ENCODE assay signal across 23 cellular contexts in the genomic region with DNA sequence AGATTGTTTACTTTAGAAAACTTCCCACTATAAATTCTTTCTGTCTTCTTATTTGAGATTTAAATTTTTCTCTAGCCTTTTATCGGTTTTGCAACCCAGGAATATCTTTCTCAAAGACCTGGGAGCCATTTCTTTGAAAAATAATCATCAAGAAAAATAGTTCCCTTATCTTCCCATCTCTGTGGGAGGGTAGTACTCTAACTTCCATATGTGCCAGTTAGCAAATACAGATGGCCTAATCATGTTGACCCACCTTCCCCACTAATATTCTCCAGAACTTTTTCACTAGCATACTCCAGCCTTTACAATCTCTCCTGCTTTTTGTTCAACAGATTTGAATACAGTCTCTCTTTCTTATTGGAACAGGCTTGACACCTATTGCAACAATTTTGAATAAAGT. TPM values are rescaled to one million over a fixed set of nuclear protein-coding genes. Genes with fewer than 3 reads are reported as not detected.
DNase-seq lines count a peak whose midpoint lies in the region; ATAC-seq, FAIRE-seq and TF ChIP-seq lines count a peak whose summit lies in the region.
"Had no signal": no experiment of that assay in that cellular context is flagged by ENCODE, and none has a peak within 500 bp of the region (broad histone marks: within the 10 kb centered on the region; RNA-seq: fewer than 3 reads in every experiment).

No MANE protein-coding gene starts in this region.

- H3K4me1 ChIP-seq in A549, result no peaks in the 10 kb centered on the region
- H3K4me1 ChIP-seq: gastroesophageal sphincter had no signal

- no peak overlapping the region for H3K4me3 ChIP-seq in A549
- H3K4me3 ChIP-seq: gastroesophageal sphincter, lung, ovary had no signal

- no peak overlapping the region for H3K4me2 ChIP-seq in A549

- H3K27ac Mint-ChIP-seq in T-cell, result peak overlapping the region; percentile 74 to 95
- H3K27ac Mint-ChIP-seq in dendritic cell treated with granulocyte-macrophage colony-stimulating factor and Interleukin-4, amounts not matched to agents 40 ng/mL and 50 ng/mL, for 4 days, result peak overlapping the region; percentile 77
- H3K27ac Mint-ChIP-seq in type B pancreatic cell, result no peak overlapping the region

- H3K36me3 Mint-ChIP-seq in T-cell, result peaks cover 6% of the 10 kb centered on the region
- H3K36me3 Mint-ChIP-seq in dendritic cell treated with granulocyte-macrophage colony-stimulating factor and Interleukin-4, amounts not matched to agents 40 ng/mL and 50 ng/mL, for 4 days (ENCODE audit: low read depth), result peaks cover 9% of the 10 kb centered on the region
- H3K36me3 Mint-ChIP-seq in type B pancreatic cell, result peaks cover 35% of the 10 kb centered on the region

- CTCF ChIA-PET in A549 (lab: Yijun Ruan, JAX) (interaction anchor here (0.6 to 7.9 kb wide), 10 partner anchors 8 to 124 kb away, joined by 3 to 67 read pairs (median 4); no protein-coding TSS in a partner anchor), T-cell (lab: Charles Lee) (interaction anchor here (0.5 to 5.2 kb wide), 19 partner anchors 11 to 166 kb away, joined by 3 to 41 read pairs (median 4); no protein-coding TSS in a partner anchor)

- no peak overlapping the region for H3K27ac ChIP-seq in A549
- H3K27ac ChIP-seq: gastroesophageal sphincter, ovary had no signal

- peak overlapping the region in 1 of 3 donors; percentile 41 for H3K4me3 Mint-ChIP-seq in T-cell
- H3K4me3 Mint-ChIP-seq in dendritic cell treated with granulocyte-macrophage colony-stimulating factor and Interleukin-4, amounts not matched to agents 40 ng/mL and 50 ng/mL, for 4 days, result no peak overlapping the region
- H3K4me3 Mint-ChIP-seq in type B pancreatic cell, result no peak overlapping the region

- peaks cover 0 to 7% (median 0%) of the 10 kb centered on the region in 3 donors for H3K9me3 Mint-ChIP-seq in T-cell
- H3K9me3 Mint-ChIP-seq in dendritic cell treated with granulocyte-macrophage colony-stimulating factor and Interleukin-4, amounts not matched to agents 40 ng/mL and 50 ng/mL, for 4 days, result peaks cover 19% of the 10 kb centered on the region
- peaks cover 15% of the 10 kb centered on the region for H3K9me3 Mint-ChIP-seq in type B pancreatic cell

- TF ChIP-seq CTCF in A549 (IDR thresholded peaks at IDR 0.05) (no peak), type B pancreatic cell (conservative IDR thresholded peaks at IDR 0.05) (no peak)

- H3K4me1 Mint-ChIP-seq in T-cell, result peaks cover 77 to 89% (median 80%) of the 10 kb centered on the region in 3 donors
- H3K4me1 Mint-ChIP-seq in dendritic cell treated with granulocyte-macrophage colony-stimulating factor and Interleukin-4, amounts not matched to agents 40 ng/mL and 50 ng/mL, for 4 days (ENCODE audit: low read depth), result peaks cover 33% of the 10 kb centered on the region
- H3K4me1 Mint-ChIP-seq in type B pancreatic cell (ENCODE audit: unreplicated experiment), result no peaks in the 10 kb centered on the region

- no peaks in the 10 kb centered on the region for H3K9me3 ChIP-seq in A549

- intact Hi-C loops in dendritic cell treated with granulocyte-macrophage colony-stimulating factor and Interleukin-4, amounts not matched to agents 40 ng/mL and 50 ng/mL, for 4 days (cut with micrococcal nuclease), result no loop called here

- POLR2A ChIA-PET in A549 (lab: Yijun Ruan, JAX) (no interaction called here), T-cell (lab: Charles Lee) (interaction anchor here (0.5 to 1.1 kb wide), 2 partner anchors 73 to 1022 kb away, joined by 3 read pairs; no protein-coding TSS in a partner anchor)

- TF ChIP-seq POLR2A in A549 (IDR thresholded peaks at IDR 0.05; ENCODE audit: low read length), result no peak

- no peak for ATAC-seq in A549
- no peak for ATAC-seq in T-cell (replicated peaks in 1 of 4)
- ATAC-seq: gastroesophageal sphincter, right cardiac atrium had no signal

- peak; percentile 18 for FAIRE-seq in A549 (lab: Jason Lieb, UNC)

- DNase-seq in A549 (ENCODE audit: low read depth in 1 of 2, low spot score in 1 of 2), result no peak
- peak; percentile 37 for DNase-seq in CD1c-positive myeloid dendritic cell (ENCODE audit: extremely low spot score)
- no peak for DNase-seq in T-cell
- DNase-seq in NCI-H526 (lab: John Stamatoyannopoulos, UW), result no peak
- no peak for DNase-seq in type B pancreatic cell (ENCODE audit: extremely low spot score, unreplicated experiment)
- DNase-seq in MV-4-11 (lab: John Stamatoyannopoulos, UW), result no peak
- DNase-seq: activated effector memory CD4-positive, alpha-beta T cell treated with anti-CD3 and anti-CD28 coated beads, Interleukin-2, amount 50 U/mL, for 16 hours; Calu3; cerebellar nuclear complex; effector CD4-positive, alpha-beta T cell; EL; H7; islet precursor cell; Karpas-422; NCI-H1105; NCI-H510A; ovary; right cardiac atrium; T1000 had no signal

- WGBS in A549 (ENCODE audit: missing lambda C conversion rate), result 6% methylated on average over 1 of the region's 1 CpG

- H3K27me3 Mint-ChIP-seq in T-cell, result no peaks in the 10 kb centered on the region
- H3K27me3 Mint-ChIP-seq in dendritic cell treated with granulocyte-macrophage colony-stimulating factor and Interleukin-4, amounts not matched to agents 40 ng/mL and 50 ng/mL, for 4 days, result no peaks in the 10 kb centered on the region
- peaks cover 5% of the 10 kb centered on the region for H3K27me3 Mint-ChIP-seq in type B pancreatic cell

- no peak for TF ChIP-seq RAD21 in A549 (conservative IDR thresholded peaks at IDR 0.05 in 1 of 2, IDR thresholded peaks at IDR 0.05 in 1 of 2)

- no peak for TF ChIP-seq EP300 in A549 (IDR thresholded peaks at IDR 0.05)

TF ChIP-seq in A549, 52 proteins besides CTCF, POLR2A, EP300 and RAD21:
- TF ChIP-seq SMC3 (IDR thresholded peaks at IDR 0.05) (no peak), GATA3 (IDR thresholded peaks at IDR 0.05; ENCODE audit: borderline replicate concordance) (peak; percentile 15; the same call in 1 of the 2 replicates)

RNA-seq across cellular contexts. Expression of a gene that starts 27.3 kb away (rescaled TPM):
- polyA plus RNA-seq in A549 (2011; rRNA removed) (not detected in 2 replicates), A549 (2017; fragmentation: RNase III; extraction: RNeasy Plus Mini Kit Qiagen cat#74134 plus additional on column Dnase treatment) (not detected in 3 replicates)
- polyA plus RNA-seq in A549 (2012; cell fraction: cytosol; rRNA removed), result not detected in 2 replicates
- not detected in 2 replicates for polyA plus RNA-seq in A549 (2012; cell fraction: nucleus; rRNA removed)
- polyA minus RNA-seq in A549 (2011; rRNA and poly(A)+ RNA removed), result not detected in 2 replicates
- total RNA-seq in T-cell (10 to 100 TPM in 4 of 5 donors, 1 to 10 TPM in 1; 9.0 to 55.5 (median 31.6) TPM), type B pancreatic cell (ENCODE audit: low replicate concordance) (not detected in 2 replicates)
- total RNA-seq: Calu3, H7, SK-MEL-5 had no signal

RNA-seq across cellular contexts. Expression of a gene that starts 34.5 kb away (rescaled TPM):
- polyA plus RNA-seq in A549 (2011; rRNA removed) (3.3 and 4.0 TPM in 2 replicates), A549 (2017; fragmentation: RNase III; extraction: RNeasy Plus Mini Kit Qiagen cat#74134 plus additional on column Dnase treatment) (1.1 to 1.4 TPM (median 1.3 TPM) in 3 replicates)
- 0.28 and 0.39 TPM in 2 replicates for polyA plus RNA-seq in A549 (2012; cell fraction: cytosol; rRNA removed)
- 2.0 and 4.4 TPM in 2 replicates for polyA plus RNA-seq in A549 (2012; cell fraction: nucleus; rRNA removed)
- 1.8 and 2.0 TPM in 2 replicates for polyA minus RNA-seq in A549 (2011; rRNA and poly(A)+ RNA removed)
- total RNA-seq in T-cell (100 to 1,000 TPM; 217 to 338 (median 311) TPM), type B pancreatic cell (ENCODE audit: low replicate concordance) (9.2 and 10.3 TPM in 2 replicates)

Comparison
In these comparisons a context has a peak if more than half of its experiments do, and no peak if none do; other contexts are left out.
1. RNA of a gene that starts 34.5 kb away (total RNA-seq): 217 to 338 TPM in T-cell; 9.2 to 10.3 TPM in type B pancreatic cell; every median in the first group is over 10 times any median in the second.